Comparison of ENCODE assay signal across 15 cellular contexts in the genomic region with DNA sequence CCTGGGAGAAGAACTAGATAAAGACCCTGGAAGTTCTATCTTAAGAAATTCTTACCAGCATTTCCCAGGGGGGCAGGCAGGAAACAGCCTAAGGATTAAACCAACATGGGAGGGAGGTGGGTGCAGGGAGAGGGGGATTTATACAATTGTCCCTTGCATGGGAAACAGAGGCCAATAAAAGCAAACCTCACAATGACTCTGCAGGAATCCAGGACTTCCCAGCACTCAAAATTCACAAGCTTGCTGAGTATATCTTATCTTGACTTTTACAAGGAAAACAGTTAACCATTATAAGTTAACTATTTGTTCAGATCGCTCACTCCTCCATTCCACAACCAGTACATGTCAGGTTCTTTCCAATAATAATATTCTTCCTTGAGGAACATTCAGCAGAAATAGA.
DNase-seq lines count a peak whose midpoint lies in the region; ATAC-seq, FAIRE-seq and TF ChIP-seq lines count a peak whose summit lies in the region.
"Had no signal": no experiment of that assay in that cellular context is flagged by ENCODE, and none has a peak within 500 bp of the region (broad histone marks: within the 10 kb centered on the region; RNA-seq: fewer than 3 reads in every experiment).

No MANE protein-coding gene starts in this region.

- H3K36me3 Mint-ChIP-seq in CD8-positive, alpha-beta memory T cell: peaks cover 0 to 3% (median 0%) of the 10 kb centered on the region in 3 donors
- no peaks in the 10 kb centered on the region for H3K36me3 Mint-ChIP-seq in nephron (ENCODE audit: low read depth)

- FAIRE-seq in endothelial cell of umbilical vein (lab: Jason Lieb, UNC): peak; percentile 55

- peak overlapping the region; percentile 51 for H3K4me2 ChIP-seq in endothelial cell of umbilical vein (ENCODE audit: insufficient read depth, low read length)

- H3K4me3 Mint-ChIP-seq in CD8-positive, alpha-beta memory T cell: no peak overlapping the region
- no peak overlapping the region for H3K4me3 Mint-ChIP-seq in nephron
- H3K4me3 Mint-ChIP-seq: activated T-helper 17 cell treated with anti-CD3 and anti-CD28 coated beads, Interleukin-2, amount 50 U/mL, for 72 hours had no signal

- no peaks in the 10 kb centered on the region for H3K4me1 Mint-ChIP-seq in CD8-positive, alpha-beta memory T cell
- H3K4me1 Mint-ChIP-seq in nephron: peaks cover 15% of the 10 kb centered on the region

- no peaks in the 10 kb centered on the region for H3K27me3 ChIP-seq in CD8-positive, alpha-beta memory T cell (ENCODE audit: insufficient read depth, low read length, poor library complexity, severe bottlenecking)
- H3K27me3 ChIP-seq in endothelial cell of umbilical vein (ENCODE audit: control insufficient read depth in 2 of 2, insufficient read depth in 2 of 2, low read length in 2 of 2): no peaks in the 10 kb centered on the region
- H3K27me3 ChIP-seq: upper lobe of right lung had no signal

- BruUV-seq in endothelial cell of umbilical vein (replicated peaks; lab: Mats Ljungman, UMichigan): no TSS peak

- H4K20me1 ChIP-seq in endothelial cell of umbilical vein (replicated peaks; ENCODE audit: control insufficient read depth, extremely low read depth, insufficient read depth, low read length): no peaks in the 10 kb centered on the region

- no peak for TF ChIP-seq CTCF in endothelial cell of umbilical vein (IDR thresholded peaks at IDR 0.05; ENCODE audit: extremely low read depth in 1 of 2, insufficient read depth in 1 of 2, low read depth in 1 of 2, low read length in 2 of 2)
- no peak for TF ChIP-seq CTCF in nephron (IDR thresholded peaks at IDR 0.05; ENCODE audit: unreplicated experiment in 3 of 3)

- no peaks in the 10 kb centered on the region for H3K36me3 ChIP-seq in CD8-positive, alpha-beta memory T cell (ENCODE audit: insufficient read depth, low read length)
- H3K36me3 ChIP-seq in endothelial cell of umbilical vein (ENCODE audit: control insufficient read depth in 2 of 2, extremely low read depth in 1 of 2, insufficient read depth in 2 of 2, low read length in 2 of 2): peaks cover 0 to 3% of the 10 kb centered on the region in 2 experiments
- H3K36me3 ChIP-seq: neutrophil, upper lobe of right lung had no signal

- H3K9ac ChIP-seq in endothelial cell of umbilical vein (replicated peaks; ENCODE audit: extremely low read depth, insufficient read depth, low read length): no peak overlapping the region

- ATAC-seq in GM18861 (IDR thresholded peaks at IDR 0.05; ENCODE audit: unreplicated experiment): no peak
- ATAC-seq: activated CD4-positive, CD25-positive, alpha-beta regulatory T cell treated with anti-CD3 and anti-CD28 coated beads, Interleukin-2, amount 50 U/mL, for 24 hours; activated T-helper 17 cell treated with anti-CD3 and anti-CD28 coated beads, Interleukin-2, amount 50 U/mL, for 72 hours; Panc1; upper lobe of right lung had no signal

- H3K4me3 ChIP-seq in CD8-positive, alpha-beta memory T cell (ENCODE audit: low read length): no peak overlapping the region
- H3K4me3 ChIP-seq in endothelial cell of umbilical vein (replicated peaks in 1 of 3; ENCODE audit: insufficient read depth in 1 of 3, low read depth in 1 of 3, low read length in 3 of 3): no peak overlapping the region
- H3K4me3 ChIP-seq: upper lobe of right lung had no signal

- peaks cover 25% of the 10 kb centered on the region for H3K79me2 ChIP-seq in endothelial cell of umbilical vein (ENCODE audit: control insufficient read depth, insufficient read depth, low read length)

- intact Hi-C loops in endothelial cell of umbilical vein (cut with micrococcal nuclease): no loop called here

- no peak overlapping the region for H2AFZ ChIP-seq in endothelial cell of umbilical vein (ENCODE audit: low read depth, low read length)

- CTCF ChIA-PET in CD8-positive, alpha-beta memory T cell (lab: Charles Lee): no interaction called here
- CTCF ChIA-PET in endothelial cell of umbilical vein (lab: Charles Lee): interaction anchor here (0.8 to 1.0 kb wide), 4 partner anchors 11 to 35 kb away, joined by 3 read pairs; no protein-coding TSS in a partner anchor

- H3K9me3 ChIP-seq in CD8-positive, alpha-beta memory T cell (ENCODE audit: low read length): no peaks in the 10 kb centered on the region
- no peaks in the 10 kb centered on the region for H3K9me3 ChIP-seq in endothelial cell of umbilical vein (replicated peaks; ENCODE audit: control insufficient read depth, insufficient read depth, low read length)
- H3K9me3 ChIP-seq: neutrophil, upper lobe of right lung had no signal

- peak overlapping the region; percentile 57 for H3K27ac ChIP-seq in CD8-positive, alpha-beta memory T cell (ENCODE audit: low read depth, low read length)
- peak overlapping the region; percentile 64 for H3K27ac ChIP-seq in endothelial cell of umbilical vein (ENCODE audit: insufficient read depth, low read depth, low read length)
- H3K27ac ChIP-seq: C4-2B, neutrophil, upper lobe of right lung had no signal

- POLR2A ChIA-PET in CD8-positive, alpha-beta memory T cell (lab: Charles Lee): no interaction called here
- POLR2A ChIA-PET in endothelial cell of umbilical vein (lab: Charles Lee): interaction anchor here (1.0 kb wide), 1 partner anchor 74 kb away, joined by 6 read pairs; no protein-coding TSS in a partner anchor

- dilution Hi-C loops in endothelial cell of umbilical vein (cut with MboI; ENCODE audit: extremely low pct_ligation_motif_present, low sequenced_read_pairs): no loop called here

- DNase-seq in CD8-positive, alpha-beta memory T cell: no peak
- DNase-seq in NCI-H460 (ENCODE audit: extremely low read depth, low read depth) (peak; percentile 70), endothelial cell of umbilical vein (ENCODE audit: low read depth, low spot score) (peak; percentile 83), NCI-H1694 (lab: John Stamatoyannopoulos, UW) (no peak)
- DNase-seq in stimulated activated CD4-positive, alpha-beta T cell treated with anti-CD3 and anti-CD28 coated beads, Interleukin-2, amount 100 ng/mL, for 48 hours: no peak
- no peak for DNase-seq in activated CD4-positive, alpha-beta T cell treated with anti-CD3 and anti-CD28 coated beads, Interleukin-2, amount 50 U/mL, for 1 hour
- DNase-seq: NCI-H1436 treated with DMSO at 0.1 percent for 48 hours, upper lobe of right lung had no signal

- H3K27me3 Mint-ChIP-seq in CD8-positive, alpha-beta memory T cell: peaks cover 14 to 29% of the 10 kb centered on the region in 2 donors
- no peaks in the 10 kb centered on the region for H3K27me3 Mint-ChIP-seq in nephron (ENCODE audit: low read depth)

- H3K4me1 ChIP-seq in CD8-positive, alpha-beta memory T cell (ENCODE audit: insufficient read depth, low read length): no peaks in the 10 kb centered on the region
- peaks cover 32% of the 10 kb centered on the region for H3K4me1 ChIP-seq in endothelial cell of umbilical vein (ENCODE audit: control insufficient read depth, extremely low read depth, insufficient read depth, low read length)
- H3K4me1 ChIP-seq: upper lobe of right lung had no signal

- H3K9me3 Mint-ChIP-seq in CD8-positive, alpha-beta memory T cell: peaks cover 0 to 3% (median 0%) of the 10 kb centered on the region in 5 donors
- peaks cover 15% of the 10 kb centered on the region for H3K9me3 Mint-ChIP-seq in nephron

- H3K27ac Mint-ChIP-seq in CD8-positive, alpha-beta memory T cell: no peak overlapping the region
- peak overlapping the region in 2 of 3 experiments; percentile 48 to 58 for H3K27ac Mint-ChIP-seq in nephron
- H3K27ac Mint-ChIP-seq: activated T-helper 17 cell treated with anti-CD3 and anti-CD28 coated beads, Interleukin-2, amount 50 U/mL, for 72 hours had no signal

- H3K9me1 ChIP-seq in endothelial cell of umbilical vein (replicated peaks; ENCODE audit: control insufficient read depth, extremely low read depth, insufficient read depth, low read length): no peaks in the 10 kb centered on the region

- no peak for TF ChIP-seq POLR2A in endothelial cell of umbilical vein (IDR thresholded peaks at IDR 0.05; ENCODE audit: low read depth, low read length)

TF ChIP-seq in endothelial cell of umbilical vein, 7 proteins besides CTCF, POLR2A, EP300 and RAD21:
- TF ChIP-seq POLR2AphosphoS5 (IDR thresholded peaks at IDR 0.05; ENCODE audit: insufficient read depth, low read depth, low read length): peak; percentile 32
- TF ChIP-seq FOS (IDR thresholded peaks at IDR 0.05; ENCODE audit: borderline replicate concordance, insufficient read depth, low read length): no peak
- TF ChIP-seq JUN (IDR thresholded peaks at IDR 0.05; ENCODE audit: borderline replicate concordance, insufficient read depth, insufficient read length, low read depth): no peak
- no peak for TF ChIP-seq MYC (IDR thresholded peaks at IDR 0.05; ENCODE audit: low read depth, low read length)
- no peak for TF ChIP-seq GATA2 (IDR thresholded peaks at IDR 0.05; ENCODE audit: insufficient read depth, insufficient read length, low read depth, low read length)
- no peak for TF ChIP-seq MAX (IDR thresholded peaks at IDR 0.05; ENCODE audit: insufficient read depth, insufficient read length)
TF ChIP-seq in endothelial cell of umbilical vein: peak in this region for 1.

Comparison
In these comparisons a context has a peak if more than half of its experiments do, and no peak if none do; other contexts are left out.
1. DNase-seq: peak in NCI-H460 (single experiment) and endothelial cell of umbilical vein (single experiment); none in CD8-positive, alpha-beta memory T cell (0 of 5), NCI-H1694 (single experiment), stimulated activated CD4-positive, alpha-beta T cell treated with anti-CD3 and anti-CD28 coated beads, Interleukin-2, amount 100 ng/mL, for 48 hours (0 of 2) and activated CD4-positive, alpha-beta T cell treated with anti-CD3 and anti-CD28 coated beads, Interleukin-2, amount 50 U/mL, for 1 hour (single experiment).
2. H3K27ac Mint-ChIP-seq: peak in nephron (2 of 3); none in CD8-positive, alpha-beta memory T cell (0 of 8).